23 cellular contexts compared by ENCODE assay signal in the genomic region with DNA sequence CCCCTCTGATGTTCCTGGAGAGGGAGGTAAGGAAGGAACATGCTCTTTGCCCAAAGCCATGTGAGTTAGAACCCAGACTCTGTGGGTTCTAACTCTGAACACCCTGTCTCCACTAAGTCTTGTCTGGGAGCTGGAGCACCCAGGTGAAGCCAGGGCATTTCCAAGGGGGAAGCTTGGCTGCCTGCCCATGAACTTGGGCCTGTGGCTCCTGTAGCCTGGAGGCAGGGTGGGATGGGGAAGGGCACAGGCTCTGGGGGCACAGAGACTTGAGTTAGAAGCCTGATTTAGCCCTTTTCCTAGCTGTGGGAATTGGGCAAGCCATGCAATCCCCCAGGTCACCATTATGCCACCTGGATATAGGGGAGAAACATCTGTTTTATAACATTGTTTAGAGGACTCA.
"Had no signal": no experiment of that assay in that cellular context is flagged by ENCODE, and none has a peak within 500 bp of the region (broad histone marks: within the 10 kb centered on the region; RNA-seq: fewer than 3 reads in every experiment).

No MANE protein-coding gene starts in this region.

- H3K36me3 ChIP-seq: colonic mucosa, gastrocnemius medialis, left lung, prostate gland, right atrium auricular region, sigmoid colon, thoracic aorta, transverse colon, upper lobe of right lung, uterus had no signal

- H3K4me1 ChIP-seq: colonic mucosa, gastrocnemius medialis, prostate gland had no signal

- DNase-seq: colonic mucosa; effector CD8-positive, alpha-beta T cell; endodermal cell; foreskin fibroblast; gastrocnemius medialis; head of caudate nucleus; left cardiac atrium; left lung; natural killer cell; sigmoid colon; stimulated activated CD4-positive, alpha-beta T cell treated with anti-CD3 and anti-CD28 coated beads, Interleukin-2, amount 100 ng/mL, for 24 hours; stimulated activated CD4-positive, alpha-beta T cell treated with anti-CD3 and anti-CD28 coated beads, Interleukin-4, amount 100 ng/mL, for 24 hours; stimulated activated naive CD8-positive, alpha-beta T cell treated with anti-CD3 and anti-CD28 coated beads, Interleukin-15, Interleukin-2, amounts not matched to agents 100 U/mL and 50 U/mL, for 24 hours; substantia nigra; transverse colon; upper lobe of right lung; uterus had no signal

- H3K27me3 ChIP-seq: colonic mucosa, gastrocnemius medialis, left lung, right atrium auricular region, sigmoid colon, transverse colon, upper lobe of right lung, uterus had no signal

- ATAC-seq: gastrocnemius medialis; left cardiac atrium; left lung; natural killer cell; stimulated activated effector memory CD8-positive, alpha-beta T cell treated with anti-CD3 and anti-CD28 coated beads, Interleukin-12 subunit alpha, Interleukin-12 subunit beta, amount 100 ng/mL, for 72 hours; stimulated activated naive CD8-positive, alpha-beta T cell treated with anti-CD3 and anti-CD28 coated beads, Interleukin-15, Interleukin-2, amounts not matched to agents 100 U/mL and 50 U/mL, for 24 hours; upper lobe of right lung had no signal

- H3K9me3 ChIP-seq: colonic mucosa, gastrocnemius medialis, left lung, prostate gland, right atrium auricular region, sigmoid colon, thoracic aorta, transverse colon, upper lobe of right lung, uterus had no signal

- H3K9me3 Mint-ChIP-seq: dendritic cell treated with granulocyte-macrophage colony-stimulating factor and Interleukin-4, amounts not matched to agents 40 ng/mL and 50 ng/mL, for 4 days; endodermal cell; natural killer cell had no signal

- H3K27ac Mint-ChIP-seq: dendritic cell treated with granulocyte-macrophage colony-stimulating factor and Interleukin-4, amounts not matched to agents 40 ng/mL and 50 ng/mL, for 4 days; endodermal cell; stimulated activated effector memory CD8-positive, alpha-beta T cell treated with anti-CD3 and anti-CD28 coated beads, Interleukin-12 subunit alpha, Interleukin-12 subunit beta, amount 100 ng/mL, for 72 hours had no signal

- H3K4me3 ChIP-seq: colonic mucosa, gastrocnemius medialis, left lung, prostate gland, right atrium auricular region, sigmoid colon, thoracic aorta, transverse colon, upper lobe of right lung, uterus had no signal

- H3K4me3 Mint-ChIP-seq: dendritic cell treated with granulocyte-macrophage colony-stimulating factor and Interleukin-4, amounts not matched to agents 40 ng/mL and 50 ng/mL, for 4 days; endodermal cell; natural killer cell; stimulated activated effector memory CD8-positive, alpha-beta T cell treated with anti-CD3 and anti-CD28 coated beads, Interleukin-12 subunit alpha, Interleukin-12 subunit beta, amount 100 ng/mL, for 72 hours had no signal

- H3K36me3 Mint-ChIP-seq: natural killer cell; stimulated activated effector memory CD8-positive, alpha-beta T cell treated with anti-CD3 and anti-CD28 coated beads, Interleukin-12 subunit alpha, Interleukin-12 subunit beta, amount 100 ng/mL, for 72 hours had no signal

- H3K27ac ChIP-seq: colonic mucosa, epithelial cell of prostate, gastrocnemius medialis, left lung, prostate gland, right atrium auricular region, sigmoid colon, thoracic aorta, transverse colon, upper lobe of right lung, uterus had no signal
